Comparison of ENCODE assay signal across 2 cellular contexts in the genomic region with DNA sequence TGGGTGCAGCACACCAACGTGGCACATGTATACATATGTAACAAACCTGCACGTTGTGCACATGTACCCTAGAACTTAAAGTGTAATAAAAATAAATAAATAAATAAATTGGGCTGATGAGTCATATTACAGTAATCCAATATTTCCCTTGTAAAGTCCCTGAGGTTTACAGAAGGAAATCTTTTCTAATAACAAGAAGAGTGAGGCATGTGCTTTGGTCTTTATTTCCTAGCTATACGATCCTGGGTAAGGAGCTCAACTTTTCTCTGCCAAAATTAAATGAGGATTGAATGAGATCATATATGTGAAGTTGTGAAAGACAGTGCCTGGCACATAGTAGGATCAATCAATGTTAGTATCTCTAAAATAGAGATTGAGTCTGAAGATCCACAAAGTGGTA. TPM values are rescaled to one million over a fixed set of nuclear protein-coding genes. Genes with fewer than 3 reads are reported as not detected.
"Had no signal": no experiment of that assay in that cellular context is flagged by ENCODE, and none has a peak within 500 bp of the region (broad histone marks: within the 10 kb centered on the region; RNA-seq: fewer than 3 reads in every experiment).

No MANE protein-coding gene starts in this region.

RNA-seq across cellular contexts. Expression of gene CLEC18A, which starts 57.5 kb away (rescaled TPM):
- polyA plus RNA-seq: immature natural killer cell; naive thymus-derived CD4-positive, alpha-beta T cell had no signal
